Comparison of ENCODE assay signal across 16 cellular contexts in genomic region chr20:40966516-40967185, GRCh38.
"Had no signal": no experiment of that assay in that cellular context is flagged by ENCODE, and none has a peak within 500 bp of the region (broad histone marks: within the 10 kb centered on the region; RNA-seq: fewer than 3 reads in every experiment).

No MANE protein-coding gene starts in this region.

- H3K27ac Mint-ChIP-seq: activated naive CD4-positive, alpha-beta T cell treated with anti-CD3 and anti-CD28 coated beads for 36 hours; progenitor cell of endocrine pancreas; stimulated activated naive CD8-positive, alpha-beta T cell treated with anti-CD3 and anti-CD28 coated beads, Interleukin-15, Interleukin-2, amounts not matched to agents 100 ng/mL and 50 ng/mL, for 24 hours; T-helper 1 cell treated with Interleukin-12 subunit alpha and Interleukin-12 subunit beta and Interleukin-4 antibody, amounts not matched to agents 30 μg/mL and 1 μg/mL, for 36 hours had no signal

- DNase-seq: activated naive CD4-positive, alpha-beta T cell treated with anti-CD3 and anti-CD28 coated beads for 36 hours; activated T-cell treated with anti-CD3 and anti-CD28 coated beads, Interleukin-2, amount 50 U/mL, for 1 hour; body of pancreas; dorsolateral prefrontal cortex; foreskin melanocyte; hypothalamus; occipital lobe; transverse colon had no signal

- H3K4me3 ChIP-seq: body of pancreas, dorsolateral prefrontal cortex, lung, right atrium auricular region, skin epidermis, suprapubic skin, transverse colon had no signal

- H3K9me3 ChIP-seq: body of pancreas, right atrium auricular region, suprapubic skin, transverse colon had no signal

- H3K4me3 Mint-ChIP-seq: activated naive CD4-positive, alpha-beta T cell treated with anti-CD3 and anti-CD28 coated beads for 36 hours; stimulated activated naive CD8-positive, alpha-beta T cell treated with anti-CD3 and anti-CD28 coated beads, Interleukin-15, Interleukin-2, amounts not matched to agents 100 ng/mL and 50 ng/mL, for 24 hours; T-helper 1 cell treated with Interleukin-12 subunit alpha and Interleukin-12 subunit beta and Interleukin-4 antibody, amounts not matched to agents 30 μg/mL and 1 μg/mL, for 36 hours had no signal

- H3K27ac ChIP-seq: body of pancreas, dorsolateral prefrontal cortex, epithelial cell of prostate, right atrium auricular region, skin epidermis, suprapubic skin, transverse colon had no signal

- H3K9me3 Mint-ChIP-seq: activated naive CD4-positive, alpha-beta T cell treated with anti-CD3 and anti-CD28 coated beads for 36 hours; stimulated activated naive CD8-positive, alpha-beta T cell treated with anti-CD3 and anti-CD28 coated beads, Interleukin-15, Interleukin-2, amounts not matched to agents 100 ng/mL and 50 ng/mL, for 24 hours; T-helper 1 cell treated with Interleukin-12 subunit alpha and Interleukin-12 subunit beta and Interleukin-4 antibody, amounts not matched to agents 30 μg/mL and 1 μg/mL, for 36 hours had no signal

- H3K36me3 ChIP-seq: right atrium auricular region, suprapubic skin, transverse colon had no signal

- H3K27me3 ChIP-seq: body of pancreas, dorsolateral prefrontal cortex, right atrium auricular region, suprapubic skin had no signal
